ENCODE assay signal across 8 cellular contexts in genomic region chr7:44064791-44065430, GRCh38. TPM values are rescaled to one million over a fixed set of nuclear protein-coding genes. Genes with fewer than 3 reads are reported as not detected.
DNase-seq lines count a peak whose midpoint lies in the region; ATAC-seq and TF ChIP-seq lines count a peak whose summit lies in the region.

No MANE protein-coding gene starts in this region.

- CTCF ChIA-PET in activated naive CD4-positive, alpha-beta T cell treated with anti-CD3 and anti-CD28 coated beads, Interleukin-2, amount 10 ng/mL, durations not matched to agents 7 days and 5 days (lab: Charles Lee): interaction anchor here (0.6 kb wide), 1 partner anchor 11 kb away, joined by 3 read pairs; no protein-coding TSS in a partner anchor

- H3K27me3 ChIP-seq in heart right ventricle (no peaks in the 10 kb centered on the region), gastrocnemius medialis (no peaks in the 10 kb centered on the region), MG63 (no peaks in the 10 kb centered on the region)

- DNase-seq in NCI-H146 (lab: John Stamatoyannopoulos, UW): peak; percentile 47
- DNase-seq in NCI-H146 treated with DMSO at 0.1 percent for 48 hours (lab: John Stamatoyannopoulos, UW; ENCODE audit: unreplicated experiment): no peak
- DNase-seq in heart right ventricle: peak in 1 of 2 donors; percentile 25
- peak in 1 of 2 donors; percentile 29 for DNase-seq in gastrocnemius medialis
- no peak for DNase-seq in MG63
- DNase-seq in KBM-7: no peak
- DNase-seq in activated naive CD4-positive, alpha-beta T cell treated with anti-CD3 and anti-CD28 coated beads, Interleukin-2, amount 10 ng/mL, durations not matched to agents 7 days and 5 days: no peak

- intact Hi-C loops in heart right ventricle (cut with DNase I) (no loop called here), gastrocnemius medialis (cut with DNase I; ENCODE audit: low total_unique reads) (loop anchor here (2.0 to 5.0 kb wide), 3 partner anchors 18 to 517 kb away; partner anchors contain the start of genes POLM and TMED4)

- peaks cover 17 to 75% (median 48%) of the 10 kb centered on the region in 9 donors for H3K4me1 ChIP-seq in heart right ventricle
- peaks cover 56 to 70% of the 10 kb centered on the region in 2 donors for H3K4me1 ChIP-seq in gastrocnemius medialis

- H3K9me3 ChIP-seq in heart right ventricle (no peaks in the 10 kb centered on the region), gastrocnemius medialis (no peaks in the 10 kb centered on the region), MG63 (no peaks in the 10 kb centered on the region)

- TF ChIP-seq POLR2A in gastrocnemius medialis (IDR thresholded peaks at IDR 0.05): no peak

- in situ Hi-C loops in gastrocnemius medialis (cut with MboI; ENCODE audit: low sequenced_read_pairs in 4 of 4) (no loop called here), KBM-7 (cut with MboI; ENCODE audit: low pct_unique_long_range_greater_than_20kb, low sequenced_read_pairs) (no loop called here)

- H3K36me3 ChIP-seq in heart right ventricle (peaks cover 0 to 30% (median 15%) of the 10 kb centered on the region in 9 donors), gastrocnemius medialis (peaks cover 0 to 12% of the 10 kb centered on the region in 2 donors), MG63 (peaks cover 5% of the 10 kb centered on the region)

- peaks cover 36% of the 10 kb centered on the region for H3K27me3 Mint-ChIP-seq in activated naive CD4-positive, alpha-beta T cell treated with anti-CD3 and anti-CD28 coated beads, Interleukin-2, amount 10 ng/mL, durations not matched to agents 7 days and 5 days

- H3K36me3 Mint-ChIP-seq in activated naive CD4-positive, alpha-beta T cell treated with anti-CD3 and anti-CD28 coated beads, Interleukin-2, amount 10 ng/mL, durations not matched to agents 7 days and 5 days: peaks cover 17% of the 10 kb centered on the region

- ATAC-seq in SK-N-SH treated with all-trans-retinoic acid at 6 μM for 48 hours: peak; percentile 3
- peak in 6 of 8 donors; percentile 8 to 28 (median 22) for ATAC-seq in heart right ventricle
- peak in 1 of 2 donors; percentile 20 for ATAC-seq in gastrocnemius medialis

- H3K9me3 Mint-ChIP-seq in activated naive CD4-positive, alpha-beta T cell treated with anti-CD3 and anti-CD28 coated beads, Interleukin-2, amount 10 ng/mL, durations not matched to agents 7 days and 5 days: no peaks in the 10 kb centered on the region

- WGBS in heart right ventricle, 2 donors: 14 to 25% methylated on average over 33 of the region's 33 CpGs

- peaks cover 3% of the 10 kb centered on the region for H3K4me1 Mint-ChIP-seq in activated naive CD4-positive, alpha-beta T cell treated with anti-CD3 and anti-CD28 coated beads, Interleukin-2, amount 10 ng/mL, durations not matched to agents 7 days and 5 days

- no peak overlapping the region for H3K4me3 Mint-ChIP-seq in activated naive CD4-positive, alpha-beta T cell treated with anti-CD3 and anti-CD28 coated beads, Interleukin-2, amount 10 ng/mL, durations not matched to agents 7 days and 5 days

- no peak for TF ChIP-seq CTCF in heart right ventricle (IDR thresholded peaks at IDR 0.05)
- no peak for TF ChIP-seq CTCF in gastrocnemius medialis (IDR thresholded peaks at IDR 0.05 in 4 of 5, conservative IDR thresholded peaks at IDR 0.05 in 1 of 5)

- peak overlapping the region; percentile 60 to 89 (median 81) for H3K27ac ChIP-seq in heart right ventricle
- H3K27ac ChIP-seq in gastrocnemius medialis: peak overlapping the region; percentile 85 to 95 (median 90)

- H3K27ac Mint-ChIP-seq in activated naive CD4-positive, alpha-beta T cell treated with anti-CD3 and anti-CD28 coated beads, Interleukin-2, amount 10 ng/mL, durations not matched to agents 7 days and 5 days: no peak overlapping the region

- peak overlapping the region; percentile 41 to 59 (median 52) for H3K4me3 ChIP-seq in heart right ventricle
- peak overlapping the region; percentile 27 to 53 (median 46) for H3K4me3 ChIP-seq in gastrocnemius medialis
- H3K4me3 ChIP-seq in MG63: no peak overlapping the region

TF ChIP-seq in SK-N-SH treated with all-trans-retinoic acid at 6 μM for 48 hours, 23 proteins besides CTCF, POLR2A, EP300 and RAD21 (continues in another document):
- no peak for TF ChIP-seq CREB5 (CRISPR knock-in tag; IDR thresholded peaks at IDR 0.05; ENCODE audit: low read depth)
- TF ChIP-seq CSDC2 (CRISPR knock-in tag; IDR thresholded peaks at IDR 0.05): no peak
- TF ChIP-seq ESRRG (CRISPR knock-in tag; IDR thresholded peaks at IDR 0.05): no peak
- TF ChIP-seq OSR1 (CRISPR knock-in tag; IDR thresholded peaks at IDR 0.05): no peak
- no peak for TF ChIP-seq BACH2 (CRISPR knock-in tag; IDR thresholded peaks at IDR 0.05; ENCODE audit: borderline replicate concordance)
- no peak for TF ChIP-seq TOX (CRISPR knock-in tag; IDR thresholded peaks at IDR 0.05; ENCODE audit: borderline replicate concordance)
- TF ChIP-seq ZFP3 (CRISPR knock-in tag; IDR thresholded peaks at IDR 0.05): no peak
- TF ChIP-seq ISL1 (CRISPR knock-in tag; IDR thresholded peaks at IDR 0.05): no peak
- no peak for TF ChIP-seq PATZ1 (CRISPR knock-in tag; IDR thresholded peaks at IDR 0.05; ENCODE audit: borderline replicate concordance)
- TF ChIP-seq ZC3H10 (CRISPR knock-in tag; IDR thresholded peaks at IDR 0.05): no peak
- TF ChIP-seq ARNTL (CRISPR knock-in tag; IDR thresholded peaks at IDR 0.05; ENCODE audit: borderline replicate concordance, low read depth): no peak
- no peak for TF ChIP-seq ZFP30 (CRISPR knock-in tag; IDR thresholded peaks at IDR 0.05)
- TF ChIP-seq PPARA (CRISPR knock-in tag; IDR thresholded peaks at IDR 0.05; ENCODE audit: borderline replicate concordance): no peak
- TF ChIP-seq RARB (CRISPR knock-in tag; IDR thresholded peaks at IDR 0.05): no peak
- TF ChIP-seq POU6F1 (CRISPR knock-in tag; IDR thresholded peaks at IDR 0.05; ENCODE audit: borderline replicate concordance, low read depth): no peak

RNA-seq across cellular contexts. Expression of gene PGAM2, which starts 0.5 kb away (rescaled TPM):
- 1,000 to 10,000 TPM in 2 of 10 donors, 100 to 1,000 TPM in 8; 375 to 1,148 (median 557) TPM for total RNA-seq in heart right ventricle
- polyA plus RNA-seq in heart right ventricle: 1,000 to 10,000 TPM in 1 of 2 donors, 100 to 1,000 TPM in 1; 367 to 2,327 TPM
- total RNA-seq in gastrocnemius medialis: 100 to 1,000 TPM; 129 to 355 (median 306) TPM
- total RNA-seq in MG63 (2014; rRNA removed; shearing (Covaris generic); ENCODE audit: low replicate concordance): not detected in 2 replicates

RNA-seq across cellular contexts. Expression of gene POLM, which starts 17.4 kb away (rescaled TPM):
- total RNA-seq in heart right ventricle: 10 to 100 TPM; 10.9 to 28.4 (median 13.5) TPM
- polyA plus RNA-seq in heart right ventricle: 10 to 100 TPM in 1 of 2 donors, 1 to 10 TPM in 1; 6.7 to 22.8 TPM
- total RNA-seq in gastrocnemius medialis: 10 to 100 TPM; 11.1 to 34.6 (median 17.3) TPM
- total RNA-seq in MG63 (2014; rRNA removed; shearing (Covaris generic); ENCODE audit: low replicate concordance): 9.4 and 10.8 TPM in 2 replicates

RNA-seq across cellular contexts. Expression of gene DBNL, which starts 20.4 kb away (rescaled TPM):
- total RNA-seq in heart right ventricle (10 to 100 TPM; 26.0 to 59.0 (median 35.4) TPM), gastrocnemius medialis (10 to 100 TPM; 48.0 to 77.2 (median 56.0) TPM)
- polyA plus RNA-seq in heart right ventricle: 10 to 100 TPM; 34.8 to 74.3 TPM
- 103 and 166 TPM in 2 replicates for total RNA-seq in MG63 (2014; rRNA removed; shearing (Covaris generic); ENCODE audit: low replicate concordance)

RNA-seq across cellular contexts. Expression of gene AEBP1, which starts 39.2 kb away (rescaled TPM):
- total RNA-seq in heart right ventricle (10 to 100 TPM; 14.1 to 31.3 (median 21.6) TPM), gastrocnemius medialis (10 to 100 TPM in 2 of 4 donors, 1 to 10 TPM in 2; 5.8 to 23.6 (median 15.9) TPM)
- 10 to 100 TPM; 18.0 to 33.7 TPM for polyA plus RNA-seq in heart right ventricle
- 36.8 and 45.8 TPM in 2 replicates for total RNA-seq in MG63 (2014; rRNA removed; shearing (Covaris generic); ENCODE audit: low replicate concordance)

RNA-seq across cellular contexts. Expression of gene POLD2, which starts 58.4 kb away (rescaled TPM):
- total RNA-seq in heart right ventricle (10 to 100 TPM; 64.4 to 92.0 (median 76.8) TPM), gastrocnemius medialis (10 to 100 TPM; 69.4 to 93.0 (median 77.7) TPM)
- polyA plus RNA-seq in heart right ventricle: 100 to 1,000 TPM in 1 of 2 donors, 10 to 100 TPM in 1; 89.3 to 150 TPM
- total RNA-seq in MG63 (2014; rRNA removed; shearing (Covaris generic); ENCODE audit: low replicate concordance): 146 and 186 TPM in 2 replicates

Comparison
In these comparisons a context has a peak if more than half of its experiments do, and no peak if none do; other contexts are left out.
1. RNA of gene PGAM2, which starts 0.5 kb away (total RNA-seq): 375 to 1,148 TPM in heart right ventricle and 129 to 355 TPM in gastrocnemius medialis; not detected in MG63; every median in the first group is over 100 times any median in the second.